Comparison of ENCODE assay signal across 34 cellular contexts in the genomic region with DNA sequence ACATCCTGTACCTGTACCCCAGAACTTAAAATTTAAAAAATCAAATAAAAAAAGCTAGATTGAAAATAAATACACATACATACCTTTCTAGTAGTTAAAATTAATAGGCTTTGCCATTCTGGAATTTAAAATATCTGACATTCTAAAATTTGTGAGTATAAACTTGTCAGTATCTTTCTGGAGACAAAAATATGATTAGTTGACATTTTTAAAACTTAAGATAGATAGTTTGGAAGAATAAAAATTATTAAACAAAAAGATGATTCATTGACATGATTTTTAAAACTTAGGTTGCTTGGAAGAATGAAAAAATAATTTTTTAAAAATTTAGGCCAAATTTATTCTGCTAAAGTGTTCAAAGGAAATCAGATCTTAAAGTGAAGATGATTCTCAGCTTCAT.
"Had no signal": no experiment of that assay in that cellular context is flagged by ENCODE, and none has a peak within 500 bp of the region (broad histone marks: within the 10 kb centered on the region; RNA-seq: fewer than 3 reads in every experiment).

No MANE protein-coding gene starts in this region.

- H3K9me3 ChIP-seq: esophagus squamous epithelium had no signal

- H3K27ac Mint-ChIP-seq: activated B cell treated with CpG ODN at 0.5 μM for 24 hours; activated CD4-positive, alpha-beta memory T cell treated with anti-CD3 and anti-CD28 coated beads for 36 hours; activated CD8-positive, alpha-beta memory T cell treated with anti-CD3 and anti-CD28 coated beads, Interleukin-2, amount 10 ng/mL, durations not matched to agents 7 days and 5 days; activated CD8-positive, alpha-beta T cell treated with anti-CD3 and anti-CD28 coated beads, Interleukin-2, amount 10 ng/mL, durations not matched to agents 7 days and 5 days; activated naive CD8-positive, alpha-beta T cell; activated T-helper 1 cell treated with anti-CD3 and anti-CD28 coated beads, Interleukin-12 subunit alpha, Interleukin-12 subunit beta, Interleukin-2, Interleukin-4 antibody, amounts not matched to agents 30 ng/mL and 10 ng/mL and 1 ng/mL, durations not matched to agents 14 hours and 24 hours and 36 hours; activated T-helper 2 cell treated with anti-CD3 and anti-CD28 coated beads, Interferon-gamma antibody, Interleukin-2, Interleukin-4, amounts not matched to agents 10 μg/mL and 5 μg/mL and 100 μg/mL, durations not matched to agents 14 hours and 24 hours and 36 hours; effector memory CD8-positive, alpha-beta T cell; T-helper 17 cell; T-helper 2 cell treated with Interferon-gamma antibody and Interleukin-4, amounts not matched to agents 5 μg/mL and 100 μg/mL, for 36 hours had no signal

- H3K36me3 Mint-ChIP-seq: activated CD4-positive, alpha-beta memory T cell treated with anti-CD3 and anti-CD28 coated beads for 36 hours; activated CD8-positive, alpha-beta memory T cell treated with anti-CD3 and anti-CD28 coated beads, Interleukin-2, amount 10 ng/mL, durations not matched to agents 7 days and 5 days had no signal

- H3K36me3 ChIP-seq: brain microvascular endothelial cell, esophagus squamous epithelium, WERI-Rb-1 had no signal

- H3K9me3 Mint-ChIP-seq: activated T-helper 1 cell treated with anti-CD3 and anti-CD28 coated beads, Interleukin-12 subunit alpha, Interleukin-12 subunit beta, Interleukin-2, Interleukin-4 antibody, amounts not matched to agents 30 ng/mL and 10 ng/mL and 1 ng/mL, durations not matched to agents 14 hours and 24 hours and 36 hours; activated T-helper 2 cell treated with anti-CD3 and anti-CD28 coated beads, Interferon-gamma antibody, Interleukin-2, Interleukin-4, amounts not matched to agents 10 μg/mL and 5 μg/mL and 100 μg/mL, durations not matched to agents 14 hours and 24 hours and 36 hours; central memory CD8-positive, alpha-beta T cell; effector memory CD8-positive, alpha-beta T cell; T-helper 2 cell treated with Interferon-gamma antibody and Interleukin-4, amounts not matched to agents 5 μg/mL and 100 μg/mL, for 36 hours had no signal

- H3K4me1 ChIP-seq: esophagus squamous epithelium had no signal

- H3K27ac ChIP-seq: brain microvascular endothelial cell, esophagus squamous epithelium, WERI-Rb-1 had no signal

- H3K27me3 ChIP-seq: brain microvascular endothelial cell, esophagus squamous epithelium had no signal

- H3K4me1 Mint-ChIP-seq: activated B cell treated with CpG ODN at 0.5 μM for 24 hours; activated CD8-positive, alpha-beta memory T cell treated with anti-CD3 and anti-CD28 coated beads, Interleukin-2, amount 10 ng/mL, durations not matched to agents 7 days and 5 days; central memory CD8-positive, alpha-beta T cell; T-helper 17 cell had no signal

- ATAC-seq: activated CD4-positive, CD25-positive, alpha-beta regulatory T cell treated with anti-CD3 and anti-CD28 coated beads, Interleukin-2, amount 50 U/mL, for 24 hours; activated CD8-positive, alpha-beta memory T cell treated with anti-CD3 and anti-CD28 coated beads, Interleukin-2, amount 10 ng/mL, durations not matched to agents 7 days and 5 days; activated CD8-positive, alpha-beta T cell treated with anti-CD3 and anti-CD28 coated beads, Interleukin-2, amount 10 ng/mL, durations not matched to agents 7 days and 5 days; effector memory CD8-positive, alpha-beta T cell; T-helper 17 cell had no signal

- H3K4me3 Mint-ChIP-seq: activated B cell treated with CpG ODN at 0.5 μM for 24 hours; activated CD4-positive, alpha-beta memory T cell treated with anti-CD3 and anti-CD28 coated beads for 36 hours; activated CD8-positive, alpha-beta memory T cell treated with anti-CD3 and anti-CD28 coated beads, Interleukin-2, amount 10 ng/mL, durations not matched to agents 7 days and 5 days; activated CD8-positive, alpha-beta T cell treated with anti-CD3 and anti-CD28 coated beads, Interleukin-2, amount 10 ng/mL, durations not matched to agents 7 days and 5 days; activated naive CD8-positive, alpha-beta T cell; activated T-helper 1 cell treated with anti-CD3 and anti-CD28 coated beads, Interleukin-12 subunit alpha, Interleukin-12 subunit beta, Interleukin-2, Interleukin-4 antibody, amounts not matched to agents 30 ng/mL and 10 ng/mL and 1 ng/mL, durations not matched to agents 14 hours and 24 hours and 36 hours; central memory CD8-positive, alpha-beta T cell; effector memory CD8-positive, alpha-beta T cell; T-helper 17 cell; T-helper 2 cell treated with Interferon-gamma antibody and Interleukin-4, amounts not matched to agents 5 μg/mL and 100 μg/mL, for 36 hours had no signal

- H3K27me3 Mint-ChIP-seq: activated CD4-positive, alpha-beta memory T cell treated with anti-CD3 and anti-CD28 coated beads for 36 hours; activated naive CD8-positive, alpha-beta T cell; central memory CD8-positive, alpha-beta T cell; effector memory CD8-positive, alpha-beta T cell had no signal

- FAIRE-seq: astrocyte, bronchial epithelial cell had no signal

- DNase-seq: activated B cell treated with CpG ODN at 0.5 μM for 24 hours; activated CD4-positive, alpha-beta memory T cell treated with anti-CD3 and anti-CD28 coated beads for 36 hours; activated CD4-positive, alpha-beta T cell treated with anti-CD3 and anti-CD28 coated beads for 48 hours; activated CD8-positive, alpha-beta memory T cell treated with anti-CD3 and anti-CD28 coated beads, Interleukin-2, amount 10 ng/mL, durations not matched to agents 7 days and 5 days; activated CD8-positive, alpha-beta memory T cell treated with anti-CD3 and anti-CD28 coated beads, Interleukin-2, amount 50 U/mL, for 4 hours; activated CD8-positive, alpha-beta T cell treated with anti-CD3 and anti-CD28 coated beads, Interleukin-2, amount 10 ng/mL, durations not matched to agents 7 days and 5 days; activated gamma-delta T cell; activated naive CD4-positive, alpha-beta T cell; activated naive CD4-positive, alpha-beta T cell treated with anti-CD3 and anti-CD28 coated beads, Interleukin-2, amount 50 U/mL, for 16 hours; activated T-cell treated with anti-CD3 and anti-CD28 coated beads, Interleukin-2, amount 50 U/mL, for 1 hour; activated T-cell treated with anti-CD3 and anti-CD28 coated beads, Interleukin-2, amount 50 U/mL, for 48 hours; amniotic stem cell; anterior cingulate cortex; brain microvascular endothelial cell; cortex of kidney; dermis blood vessel endothelial cell; effector CD4-positive, alpha-beta T cell; effector memory CD8-positive, alpha-beta T cell; erythroblast; esophagus squamous epithelium; foreskin melanocyte; head of caudate nucleus; T-helper 1 cell; T-helper 17 cell; T1000; WERI-Rb-1 had no signal

- H3K4me3 ChIP-seq: esophagus squamous epithelium had no signal
